In genomic region chr11:35121326-35121865, GRCh38 we compare ENCODE assay signal across 26 cellular contexts. TPM values are rescaled to one million over a fixed set of nuclear protein-coding genes. Genes with fewer than 3 reads are reported as not detected.
DNase-seq lines count a peak whose midpoint lies in the region; ATAC-seq and TF ChIP-seq lines count a peak whose summit lies in the region.
"Had no signal": no experiment of that assay in that cellular context is flagged by ENCODE, and none has a peak within 500 bp of the region (broad histone marks: within the 10 kb centered on the region; RNA-seq: fewer than 3 reads in every experiment).

No MANE protein-coding gene starts in this region.

- H3K27me3 Mint-ChIP-seq in activated naive CD8-positive, alpha-beta T cell: no peaks in the 10 kb centered on the region
- H3K27me3 Mint-ChIP-seq in activated naive CD8-positive, alpha-beta T cell treated with anti-CD3 and anti-CD28 coated beads for 36 hours: peaks cover 3% of the 10 kb centered on the region
- H3K27me3 Mint-ChIP-seq in memory B cell (no peaks in the 10 kb centered on the region), endodermal cell (ENCODE audit: insufficient read depth) (peaks cover 51% of the 10 kb centered on the region)
- H3K27me3 Mint-ChIP-seq: activated CD8-positive, alpha-beta T cell treated with anti-CD3 and anti-CD28 coated beads for 36 hours had no signal

- no peak overlapping the region for H3K9ac ChIP-seq in endodermal cell (ENCODE audit: extremely low read depth, low read length, poor library complexity, severe bottlenecking)
- H3K9ac ChIP-seq: BLaER1 treated with 17β-estradiol and CSF1 and Interleukin-3, amounts not matched to agents 10 nM and 100 nM had no signal

- H3K36me3 Mint-ChIP-seq in activated naive CD8-positive, alpha-beta T cell: peaks cover 2% of the 10 kb centered on the region
- peaks cover 4% of the 10 kb centered on the region for H3K36me3 Mint-ChIP-seq in activated naive CD8-positive, alpha-beta T cell treated with anti-CD3 and anti-CD28 coated beads for 36 hours
- H3K36me3 Mint-ChIP-seq in memory B cell (no peaks in the 10 kb centered on the region), endodermal cell (ENCODE audit: low read depth) (no peaks in the 10 kb centered on the region)

- ATAC-seq in GM18858 (IDR thresholded peaks at IDR 0.05; ENCODE audit: unreplicated experiment) (peak; percentile 28), memory B cell (ENCODE audit: low read depth) (peak; percentile 45)
- ATAC-seq: activated CD8-positive, alpha-beta T cell treated with anti-CD3 and anti-CD28 coated beads for 36 hours; left lung had no signal

- H3K27me3 ChIP-seq in endodermal cell (ENCODE audit: control insufficient read depth, insufficient read depth, low read length, poor library complexity, severe bottlenecking): peaks cover 58% of the 10 kb centered on the region
- H3K27me3 ChIP-seq: BLaER1 treated with 17β-estradiol and CSF1 and Interleukin-3, amounts not matched to agents 10 nM and 100 nM; cardiac muscle cell; esophagus muscularis mucosa; left lung; SJSA1; vagina had no signal

- no peaks in the 10 kb centered on the region for H3K9me3 Mint-ChIP-seq in activated naive CD8-positive, alpha-beta T cell (ENCODE audit: low read depth)
- no peaks in the 10 kb centered on the region for H3K9me3 Mint-ChIP-seq in activated naive CD8-positive, alpha-beta T cell treated with anti-CD3 and anti-CD28 coated beads for 36 hours
- H3K9me3 Mint-ChIP-seq in memory B cell (peaks cover 1% of the 10 kb centered on the region), endodermal cell (no peaks in the 10 kb centered on the region)
- H3K9me3 Mint-ChIP-seq: activated CD8-positive, alpha-beta T cell treated with anti-CD3 and anti-CD28 coated beads for 36 hours had no signal

- no peaks in the 10 kb centered on the region for H3K9me3 ChIP-seq in endodermal cell (ENCODE audit: control insufficient read depth, low read length)
- H3K9me3 ChIP-seq: esophagus muscularis mucosa, left lung, SJSA1, vagina had no signal

- H3K27ac ChIP-seq in endodermal cell (ENCODE audit: low read depth, low read length): no peak overlapping the region
- H3K27ac ChIP-seq: BLaER1 treated with 17β-estradiol and CSF1 and Interleukin-3, amounts not matched to agents 10 nM and 100 nM; cardiac muscle cell; coronary artery; esophagus muscularis mucosa; left lung; SJSA1; vagina; VCaP had no signal

- H3K36me3 ChIP-seq in endodermal cell (ENCODE audit: control insufficient read depth, insufficient read depth, low read length): no peaks in the 10 kb centered on the region
- H3K36me3 ChIP-seq: BLaER1 treated with 17β-estradiol and CSF1 and Interleukin-3, amounts not matched to agents 10 nM and 100 nM; cardiac muscle cell; esophagus muscularis mucosa; left lung; SJSA1; vagina had no signal

- TF ChIP-seq CTCF in endodermal cell (conservative IDR thresholded peaks at IDR 0.05): no peak

- WGBS in endodermal cell (ENCODE audit: insufficient coverage in 1 of 2, insufficient read length in 1 of 2), 2 experiments: 96% methylated on average over 2 of the region's 2 CpGs; no CpG with 5 or more reads in 1 of the 2 experiments

- H3K4me3 ChIP-seq in endodermal cell (ENCODE audit: low read length): no peak overlapping the region
- H3K4me3 ChIP-seq: BLaER1 treated with 17β-estradiol and CSF1 and Interleukin-3, amounts not matched to agents 10 nM and 100 nM; cardiac muscle cell; coronary artery; esophagus muscularis mucosa; left lung; SJSA1; vagina had no signal

- no peak overlapping the region for H3K27ac Mint-ChIP-seq in activated naive CD8-positive, alpha-beta T cell
- H3K27ac Mint-ChIP-seq in activated naive CD8-positive, alpha-beta T cell treated with anti-CD3 and anti-CD28 coated beads for 36 hours: no peak overlapping the region
- H3K27ac Mint-ChIP-seq in memory B cell (peak overlapping the region; percentile 90), endodermal cell (no peak overlapping the region)
- H3K27ac Mint-ChIP-seq: activated CD8-positive, alpha-beta T cell treated with anti-CD3 and anti-CD28 coated beads for 36 hours; stimulated activated naive CD8-positive, alpha-beta T cell treated with anti-CD3 and anti-CD28 coated beads, Interleukin-15, Interleukin-2, amounts not matched to agents 100 ng/mL and 50 ng/mL, for 24 hours had no signal

- H3K4me1 Mint-ChIP-seq in activated naive CD8-positive, alpha-beta T cell (ENCODE audit: low read depth): peaks cover 44% of the 10 kb centered on the region
- H3K4me1 Mint-ChIP-seq in activated naive CD8-positive, alpha-beta T cell treated with anti-CD3 and anti-CD28 coated beads for 36 hours: peaks cover 33% of the 10 kb centered on the region
- peaks cover 71% of the 10 kb centered on the region for H3K4me1 Mint-ChIP-seq in memory B cell
- H3K4me1 Mint-ChIP-seq in endodermal cell: no peaks in the 10 kb centered on the region

- H3K4me3 Mint-ChIP-seq in activated naive CD8-positive, alpha-beta T cell: peak overlapping the region; percentile 41
- no peak overlapping the region for H3K4me3 Mint-ChIP-seq in activated naive CD8-positive, alpha-beta T cell treated with anti-CD3 and anti-CD28 coated beads for 36 hours
- peak overlapping the region; percentile 44 for H3K4me3 Mint-ChIP-seq in memory B cell
- H3K4me3 Mint-ChIP-seq in endodermal cell: no peak overlapping the region
- H3K4me3 Mint-ChIP-seq: activated CD8-positive, alpha-beta T cell treated with anti-CD3 and anti-CD28 coated beads for 36 hours; stimulated activated naive CD8-positive, alpha-beta T cell treated with anti-CD3 and anti-CD28 coated beads, Interleukin-15, Interleukin-2, amounts not matched to agents 100 ng/mL and 50 ng/mL, for 24 hours had no signal

- no peak for DNase-seq in activated naive CD8-positive, alpha-beta T cell treated with anti-CD3 and anti-CD28 coated beads for 36 hours
- DNase-seq in NCI-H226 (peak; percentile 20), memory B cell (ENCODE audit: low spot score in 2 of 2) (no peak), endodermal cell (no peak), T1000 (lab: John Stamatoyannopoulos, UW) (no peak), DMS 273 treated with DMSO at 0.1 percent for 48 hours (lab: John Stamatoyannopoulos, UW) (no peak)
- DNase-seq: activated CD8-positive, alpha-beta T cell treated with anti-CD3 and anti-CD28 coated beads for 36 hours; activated gamma-delta T cell treated with Interleukin-2 at 50 U/mL for 16 hours; aorta; GOT3; hypothalamus; left lung; NCI-H1048; NCI-H187; NCI-H526; occipital lobe had no signal

- H3K4me1 ChIP-seq in endodermal cell (ENCODE audit: control insufficient read depth, insufficient read depth, low read length): no peaks in the 10 kb centered on the region
- H3K4me1 ChIP-seq: left lung had no signal

RNA-seq across cellular contexts. Expression of gene CD44, which starts 17.6 kb away (rescaled TPM):
- total RNA-seq in activated naive CD8-positive, alpha-beta T cell treated with anti-CD3 and anti-CD28 coated beads for 36 hours: 100 to 1,000 TPM; 380 to 428 TPM
- 1 to 10 TPM; 1.2 to 4.6 TPM for total RNA-seq in endodermal cell
- 5.6 TPM for polyA plus RNA-seq in endodermal cell (2013, experiment 1 of 2)
- 8.0 TPM for polyA plus RNA-seq in endodermal cell (2013, experiment 2 of 2)

Comparison
In these comparisons a context has a peak if more than half of its experiments do, and no peak if none do; other contexts are left out.
1. H3K4me3 Mint-ChIP-seq: peak in activated naive CD8-positive, alpha-beta T cell (single experiment) and memory B cell (single experiment); none in activated naive CD8-positive, alpha-beta T cell treated with anti-CD3 and anti-CD28 coated beads for 36 hours (single experiment) and endodermal cell (single experiment).
2. RNA of gene CD44, which starts 17.6 kb away (total RNA-seq): 380 to 428 TPM in activated naive CD8-positive, alpha-beta T cell treated with anti-CD3 and anti-CD28 coated beads for 36 hours; 1.2 to 4.6 TPM in endodermal cell; every median in the first group is over 10 times any median in the second.